22 cellular contexts compared by ENCODE assay signal in genomic region chr15:27850961-27851636, GRCh38.
"Had no signal": no experiment of that assay in that cellular context is flagged by ENCODE, and none has a peak within 500 bp of the region (broad histone marks: within the 10 kb centered on the region; RNA-seq: fewer than 3 reads in every experiment).

No MANE protein-coding gene starts in this region.

- H3K27ac ChIP-seq: brain microvascular endothelial cell, cardiac muscle cell had no signal

- H3K36me3 ChIP-seq: brain microvascular endothelial cell, cardiac muscle cell had no signal

- H3K4me3 ChIP-seq: cardiac muscle cell, K562 had no signal

- DNase-seq: activated CD4-positive, alpha-beta T cell treated with anti-CD3 and anti-CD28 coated beads for 48 hours; activated CD4-positive, alpha-beta T cell treated with anti-CD3 and anti-CD28 coated beads, Interleukin-2, amount 50 U/mL, for 4 hours; activated CD4-positive, CD25-positive, alpha-beta regulatory T cell treated with anti-CD3 and anti-CD28 coated beads, Interleukin-2, amount 50 U/mL, for 72 hours; activated CD8-positive, alpha-beta T cell treated with anti-CD3 and anti-CD28 coated beads, Interleukin-2, amount 10 ng/mL, durations not matched to agents 7 days and 5 days; activated gamma-delta T cell treated with Interleukin-2 at 50 U/mL for 16 hours; activated naive CD4-positive, alpha-beta T cell treated with anti-CD3 and anti-CD28 coated beads, Interleukin-2, amount 10 ng/mL, durations not matched to agents 7 days and 5 days; activated naive CD8-positive, alpha-beta T cell treated with anti-CD3 and anti-CD28 coated beads for 36 hours; activated T-cell treated with anti-CD3 and anti-CD28 coated beads, Interleukin-2, amount 50 U/mL, for 24 hours; brain microvascular endothelial cell; Karpas-422; MM.1S; NCI-H1105 treated with DMSO at 0.1 percent for 48 hours; NCI-H1436 treated with DMSO at 0.1 percent for 48 hours; NCI-H187 treated with DMSO at 0.1 percent for 48 hours; NCI-H2081 treated with DMSO at 0.1 percent for 48 hours; NCI-H446; NCI-H524; PC-3; SHP77 treated with DMSO at 0.1 percent for 48 hours had no signal

- ATAC-seq: activated CD8-positive, alpha-beta T cell treated with anti-CD3 and anti-CD28 coated beads, Interleukin-2, amount 10 ng/mL, durations not matched to agents 7 days and 5 days; K562; PC-3; WTC11 had no signal

- H3K27me3 ChIP-seq: brain microvascular endothelial cell, cardiac muscle cell had no signal
